24 cellular contexts compared by ENCODE assay signal in the genomic region with DNA sequence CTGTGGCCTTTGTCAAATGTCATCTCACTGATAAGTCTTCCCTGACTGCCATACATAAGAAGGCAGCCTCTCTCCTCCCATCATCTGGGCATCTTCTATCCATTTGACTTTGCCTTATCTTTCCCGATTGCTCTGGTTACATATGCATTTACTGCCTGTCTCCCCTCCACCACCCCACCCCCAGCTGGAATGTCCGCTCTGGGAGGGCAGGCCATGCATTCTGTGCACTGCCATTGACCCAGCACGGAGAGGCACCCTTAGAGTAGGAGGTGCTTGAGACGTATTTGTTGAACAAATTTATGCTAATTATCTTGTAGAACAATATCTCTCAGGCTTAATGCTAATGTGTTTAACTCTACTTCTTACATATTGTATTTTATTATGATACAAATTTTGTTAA.
"Had no signal": no experiment of that assay in that cellular context is flagged by ENCODE, and none has a peak within 500 bp of the region (broad histone marks: within the 10 kb centered on the region; RNA-seq: fewer than 3 reads in every experiment).

No MANE protein-coding gene starts in this region.

- H3K4me2 ChIP-seq: smooth muscle cell had no signal

- H3K27ac ChIP-seq: left ventricle myocardium inferior, ovary, right atrium auricular region, right lobe of liver, stomach, testis, thyroid gland, transverse colon, upper lobe of right lung had no signal

- DNase-seq: hippocampal formation; immature natural killer cell; left ventricle myocardium inferior; mucosa of descending colon; naive thymus-derived CD4-positive, alpha-beta T cell; ovary; right lobe of liver; stimulated activated CD4-positive, alpha-beta T cell treated with anti-CD3 and anti-CD28 coated beads, Interleukin-12 subunit alpha, Interleukin-12 subunit beta, amount 100 ng/mL, for 4 hours; stimulated activated CD4-positive, alpha-beta T cell treated with anti-CD3 and anti-CD28 coated beads, Interleukin-15, amount 100 ng/mL, for 24 hours; stimulated activated CD4-positive, alpha-beta T cell treated with anti-CD3 and anti-CD28 coated beads, Interleukin-2, amount 100 ng/mL, for 24 hours; stimulated activated CD4-positive, alpha-beta T cell treated with anti-CD3 and anti-CD28 coated beads, Interleukin-4, amount 100 ng/mL, for 1 hour; stimulated activated naive B cell treated with anti-CD40 and anti-IgM and Interleukin-4, amounts not matched to agents 10 μg/mL and 1 μg/mL and 100 μg/mL, for 72 hours; stimulated activated naive CD8-positive, alpha-beta T cell treated with anti-CD3 and anti-CD28 coated beads, Interleukin-15, Interleukin-2, amounts not matched to agents 100 U/mL and 50 U/mL, for 24 hours; stomach; testis; thyroid gland; transverse colon; upper lobe of right lung had no signal

- H3K9me3 Mint-ChIP-seq: mesothelial cell of epicardium; stimulated activated naive B cell treated with anti-CD40 and anti-IgM and Interleukin-4, amounts not matched to agents 10 μg/mL and 1 μg/mL and 100 μg/mL, for 72 hours had no signal

- H3K4me3 ChIP-seq: left ventricle myocardium inferior, lung, mucosa of descending colon, ovary, right atrium auricular region, right lobe of liver, smooth muscle cell, stomach, testis, thyroid gland, transverse colon, upper lobe of right lung had no signal

- H3K4me1 ChIP-seq: left ventricle myocardium inferior, right atrium auricular region, right lobe of liver, testis, thyroid gland, transverse colon, upper lobe of right lung had no signal

- H3K27me3 Mint-ChIP-seq: natural killer cell treated with Interleukin-12 subunit alpha and Interleukin-12 subunit beta and Interleukin-15 and Interleukin-18, amount 100 ng/mL, for 72 hours; stimulated activated naive B cell treated with anti-CD40 and anti-IgM and Interleukin-4, amounts not matched to agents 10 μg/mL and 1 μg/mL and 100 μg/mL, for 72 hours had no signal

- H3K4me1 Mint-ChIP-seq: immature natural killer cell; naive thymus-derived CD4-positive, alpha-beta T cell; stimulated activated naive B cell treated with anti-CD40 and anti-IgM and Interleukin-4, amounts not matched to agents 10 μg/mL and 1 μg/mL and 100 μg/mL, for 72 hours had no signal

- H3K27ac Mint-ChIP-seq: immature natural killer cell; mesothelial cell of epicardium; naive thymus-derived CD4-positive, alpha-beta T cell; natural killer cell treated with Interleukin-12 subunit alpha and Interleukin-12 subunit beta and Interleukin-15 and Interleukin-18, amount 100 ng/mL, for 72 hours; progenitor cell of endocrine pancreas; stimulated activated naive B cell treated with anti-CD40 and anti-IgM and Interleukin-4, amounts not matched to agents 10 μg/mL and 1 μg/mL and 100 μg/mL, for 72 hours had no signal

- ATAC-seq: mucosa of descending colon; naive thymus-derived CD4-positive, alpha-beta T cell; natural killer cell treated with Interleukin-12 subunit alpha and Interleukin-12 subunit beta and Interleukin-15 and Interleukin-18, amount 100 ng/mL, for 72 hours; right lobe of liver; stimulated activated naive B cell treated with anti-CD40 and anti-IgM and Interleukin-4, amounts not matched to agents 10 μg/mL and 1 μg/mL and 100 μg/mL, for 72 hours; stimulated activated naive CD8-positive, alpha-beta T cell treated with anti-CD3 and anti-CD28 coated beads, Interleukin-15, Interleukin-2, amounts not matched to agents 100 U/mL and 50 U/mL, for 24 hours; upper lobe of right lung had no signal

- H3K36me3 Mint-ChIP-seq: immature natural killer cell; mesothelial cell of epicardium; naive thymus-derived CD4-positive, alpha-beta T cell; natural killer cell treated with Interleukin-12 subunit alpha and Interleukin-12 subunit beta and Interleukin-15 and Interleukin-18, amount 100 ng/mL, for 72 hours; stimulated activated naive B cell treated with anti-CD40 and anti-IgM and Interleukin-4, amounts not matched to agents 10 μg/mL and 1 μg/mL and 100 μg/mL, for 72 hours had no signal

- H3K4me3 Mint-ChIP-seq: immature natural killer cell; mesothelial cell of epicardium; naive thymus-derived CD4-positive, alpha-beta T cell; natural killer cell treated with Interleukin-12 subunit alpha and Interleukin-12 subunit beta and Interleukin-15 and Interleukin-18, amount 100 ng/mL, for 72 hours; stimulated activated naive B cell treated with anti-CD40 and anti-IgM and Interleukin-4, amounts not matched to agents 10 μg/mL and 1 μg/mL and 100 μg/mL, for 72 hours had no signal

- H3K36me3 ChIP-seq: left ventricle myocardium inferior, ovary, right atrium auricular region, right lobe of liver, stomach, thyroid gland, transverse colon, upper lobe of right lung had no signal

- H3K9me3 ChIP-seq: left ventricle myocardium inferior, mucosa of descending colon, ovary, right atrium auricular region, right lobe of liver, stomach, testis, thyroid gland, transverse colon, upper lobe of right lung had no signal

- H3K27me3 ChIP-seq: ovary, right atrium auricular region, right lobe of liver, stomach, testis, thyroid gland, transverse colon, upper lobe of right lung had no signal
